In the genomic region with DNA sequence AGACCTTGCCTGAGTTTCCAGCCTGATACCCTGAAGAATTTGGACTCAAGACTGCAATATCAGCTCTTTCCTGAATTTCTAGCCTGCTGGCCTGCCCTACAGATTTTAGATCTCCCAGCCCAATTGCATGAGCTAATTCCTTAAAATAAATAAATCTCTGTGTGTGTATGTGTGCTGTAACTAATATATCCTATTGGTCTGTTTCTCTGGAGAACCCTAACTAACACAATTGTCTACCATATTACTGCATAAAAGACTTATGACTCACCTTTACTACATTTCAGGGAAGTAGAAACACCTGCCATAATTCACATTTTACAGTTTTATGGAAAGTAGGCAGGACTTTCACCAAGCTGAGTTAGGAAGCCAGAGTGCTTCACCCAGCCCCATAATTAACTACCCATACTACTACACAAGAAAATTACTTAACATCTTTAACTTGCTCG, we compare ENCODE assay signal across 1 cellular context.
A peak's percentile ranks its signal among the peaks of the same experiment; 100 is the strongest.
TF ChIP-seq lines count a peak whose summit lies in the region.

No MANE protein-coding gene starts in this region.

TF ChIP-seq in HEK293, 187 proteins besides CTCF, POLR2A, EP300 and RAD21 (continued from another document and continues in another):
- TF ChIP-seq ZNF571 (tag by site-specific recombination; IDR thresholded peaks at IDR 0.05) (no peak), ZNF2 (tag by site-specific recombination; IDR thresholded peaks at IDR 0.05) (no peak), FEZF1 (tag by site-specific recombination; IDR thresholded peaks at IDR 0.05) (no peak), ZNF704 (tag by site-specific recombination; IDR thresholded peaks at IDR 0.05) (no peak), ZNF16 (tag by site-specific recombination; IDR thresholded peaks at IDR 0.05; ENCODE audit: low read depth) (no peak), ZNF777 (tag by site-specific recombination; IDR thresholded peaks at IDR 0.05; ENCODE audit: borderline replicate concordance) (no peak), ZBTB17 (tag by site-specific recombination; IDR thresholded peaks at IDR 0.05) (peak; percentile 12; the same call in 1 of the 2 replicates), ZNF510 (tag by site-specific recombination; IDR thresholded peaks at IDR 0.05; ENCODE audit: insufficient replicate concordance) (no peak), ZNF214 (tag by site-specific recombination; IDR thresholded peaks at IDR 0.05; ENCODE audit: borderline replicate concordance) (no peak), ZXDB (tag by site-specific recombination; IDR thresholded peaks at IDR 0.05) (0 out of 2 replicates have a peak, but pooled peaks have one; percentile 15), ZNF10 (tag by site-specific recombination; IDR thresholded peaks at IDR 0.05) (peak; percentile 40; the same call in 1 of the 2 replicates), SP7 (tag by site-specific recombination; IDR thresholded peaks at IDR 0.05) (peak; percentile 95), SCRT1 (tag by site-specific recombination; IDR thresholded peaks at IDR 0.05; ENCODE audit: borderline replicate concordance) (no peak), ZNF654 (tag by site-specific recombination; IDR thresholded peaks at IDR 0.05; ENCODE audit: low read depth) (no peak; the same call in 1 of the 2 replicates), ZNF670 (tag by site-specific recombination; IDR thresholded peaks at IDR 0.05; ENCODE audit: low read depth) (no peak), ZNF837 (tag by site-specific recombination; IDR thresholded peaks at IDR 0.05) (no peak), ZNF114 (tag by site-specific recombination; IDR thresholded peaks at IDR 0.05) (no peak), BCL11A (tag by site-specific recombination; IDR thresholded peaks at IDR 0.05; ENCODE audit: low read depth) (peak; percentile 38; the same call in 1 of the 2 replicates), ZNF248 (tag by site-specific recombination; IDR thresholded peaks at IDR 0.05) (no peak), ZNF148 (tag by site-specific recombination; IDR thresholded peaks at IDR 0.05; ENCODE audit: borderline replicate concordance) (no peak), PRDM6 (tag by site-specific recombination; IDR thresholded peaks at IDR 0.05) (peak; percentile 91), GFI1B (tag by site-specific recombination; IDR thresholded peaks at IDR 0.05) (peak; percentile 83), ZNF302 (tag by site-specific recombination; IDR thresholded peaks at IDR 0.05; ENCODE audit: low read depth) (no peak), ZNF19 (tag by site-specific recombination; IDR thresholded peaks at IDR 0.05; ENCODE audit: low read depth) (no peak), ZNF514 (tag by site-specific recombination; IDR thresholded peaks at IDR 0.05) (no peak), ZNF830 (tag by site-specific recombination; IDR thresholded peaks at IDR 0.05; ENCODE audit: low read depth) (no peak), ZNF274 (IDR thresholded peaks at IDR 0.05; ENCODE audit: low read length) (no peak), ZNF274 (tag by site-specific recombination; IDR thresholded peaks at IDR 0.05; ENCODE audit: borderline replicate concordance) (no peak), PRDM1 (tag by site-specific recombination; IDR thresholded peaks at IDR 0.05) (peak; percentile 47; the same call in 1 of the 2 replicates), ZNF184 (tag by site-specific recombination; IDR thresholded peaks at IDR 0.05) (0 out of 2 replicates have a peak, but pooled peaks have one; percentile 45), SP2 (tag by site-specific recombination; IDR thresholded peaks at IDR 0.05) (peak; percentile 45; the same call in 1 of the 2 replicates), REPIN1 (tag by site-specific recombination; IDR thresholded peaks at IDR 0.05; ENCODE audit: low read depth) (no peak), HOXD13 (CRISPR knock-in tag; IDR thresholded peaks at IDR 0.05; ENCODE audit: borderline replicate concordance) (no peak), INSM2 (tag by site-specific recombination; IDR thresholded peaks at IDR 0.05) (peak; percentile 78), ZNF529 (tag by site-specific recombination; IDR thresholded peaks at IDR 0.05; ENCODE audit: insufficient replicate concordance) (no peak), ZNF366 (tag by site-specific recombination; conservative IDR thresholded peaks at IDR 0.05) (peak; percentile 83), WT1 (tag by site-specific recombination; IDR thresholded peaks at IDR 0.05) (no peak), IKZF3 (tag by site-specific recombination; IDR thresholded peaks at IDR 0.05) (no peak), ZNF843 (tag by site-specific recombination; IDR thresholded peaks at IDR 0.05) (no peak), KLF7 (tag by site-specific recombination; IDR thresholded peaks at IDR 0.05; ENCODE audit: borderline replicate concordance) (no peak), ZNF623 (tag by site-specific recombination; IDR thresholded peaks at IDR 0.05) (no peak), OSR2 (tag by site-specific recombination; IDR thresholded peaks at IDR 0.05) (peak; percentile 76), ZNF169 (tag by site-specific recombination; IDR thresholded peaks at IDR 0.05) (no peak), ZNF549 (tag by site-specific recombination; IDR thresholded peaks at IDR 0.05) (no peak), ZNF394 (tag by site-specific recombination; IDR thresholded peaks at IDR 0.05; ENCODE audit: borderline replicate concordance) (peak; percentile 50; the same call in 1 of the 2 replicates), ZFP41 (tag by site-specific recombination; IDR thresholded peaks at IDR 0.05; ENCODE audit: borderline replicate concordance) (no peak), ZNF223 (tag by site-specific recombination; IDR thresholded peaks at IDR 0.05) (no peak), ZNF324 (tag by site-specific recombination; IDR thresholded peaks at IDR 0.05) (no peak), ZNF335 (tag by site-specific recombination; conservative IDR thresholded peaks at IDR 0.05) (0 out of 2 replicates have a peak, but pooled peaks have one; percentile 20)
- TF ChIP-seq, protein P1, sequence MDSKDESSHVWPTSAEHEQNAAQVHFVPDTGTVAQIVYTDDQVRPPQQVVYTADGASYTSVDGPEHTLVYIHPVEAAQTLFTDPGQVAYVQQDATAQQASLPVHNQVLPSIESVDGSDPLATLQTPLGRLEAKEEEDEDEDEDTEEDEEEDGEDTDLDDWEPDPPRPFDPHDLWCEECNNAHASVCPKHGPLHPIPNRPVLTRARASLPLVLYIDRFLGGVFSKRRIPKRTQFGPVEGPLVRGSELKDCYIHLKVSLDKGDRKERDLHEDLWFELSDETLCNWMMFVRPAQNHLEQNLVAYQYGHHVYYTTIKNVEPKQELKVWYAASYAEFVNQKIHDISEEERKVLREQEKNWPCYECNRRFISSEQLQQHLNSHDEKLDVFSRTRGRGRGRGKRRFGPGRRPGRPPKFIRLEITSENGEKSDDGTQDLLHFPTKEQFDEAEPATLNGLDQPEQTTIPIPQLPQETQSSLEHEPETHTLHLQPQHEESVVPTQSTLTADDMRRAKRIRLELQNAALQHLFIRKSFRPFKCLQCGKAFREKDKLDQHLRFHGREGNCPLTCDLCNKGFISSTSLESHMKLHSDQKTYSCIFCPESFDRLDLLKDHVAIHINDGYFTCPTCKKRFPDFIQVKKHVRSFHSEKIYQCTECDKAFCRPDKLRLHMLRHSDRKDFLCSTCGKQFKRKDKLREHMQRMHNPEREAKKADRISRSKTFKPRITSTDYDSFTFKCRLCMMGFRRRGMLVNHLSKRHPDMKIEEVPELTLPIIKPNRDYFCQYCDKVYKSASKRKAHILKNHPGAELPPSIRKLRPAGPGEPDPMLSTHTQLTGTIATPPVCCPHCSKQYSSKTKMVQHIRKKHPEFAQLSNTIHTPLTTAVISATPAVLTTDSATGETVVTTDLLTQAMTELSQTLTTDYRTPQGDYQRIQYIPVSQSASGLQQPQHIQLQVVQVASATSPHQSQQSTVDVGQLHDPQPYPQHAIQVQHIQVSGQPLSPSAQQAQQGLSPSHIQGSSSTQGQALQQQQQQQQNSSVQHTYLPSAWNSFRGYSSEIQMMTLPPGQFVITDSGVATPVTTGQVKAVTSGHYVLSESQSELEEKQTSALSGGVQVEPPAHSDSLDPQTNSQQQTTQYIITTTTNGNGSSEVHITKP (tag by site-specific recombination; IDR thresholded peaks at IDR 0.05) = peak; percentile 32; the same call in 1 of the 2 replicates
- TF ChIP-seq, protein P2, sequence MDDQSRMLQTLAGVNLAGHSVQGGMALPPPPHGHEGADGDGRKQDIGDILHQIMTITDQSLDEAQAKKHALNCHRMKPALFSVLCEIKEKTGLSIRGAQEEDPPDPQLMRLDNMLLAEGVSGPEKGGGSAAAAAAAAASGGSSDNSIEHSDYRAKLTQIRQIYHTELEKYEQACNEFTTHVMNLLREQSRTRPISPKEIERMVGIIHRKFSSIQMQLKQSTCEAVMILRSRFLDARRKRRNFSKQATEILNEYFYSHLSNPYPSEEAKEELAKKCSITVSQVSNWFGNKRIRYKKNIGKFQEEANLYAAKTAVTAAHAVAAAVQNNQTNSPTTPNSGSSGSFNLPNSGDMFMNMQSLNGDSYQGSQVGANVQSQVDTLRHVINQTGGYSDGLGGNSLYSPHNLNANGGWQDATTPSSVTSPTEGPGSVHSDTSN (CRISPR knock-in tag; IDR thresholded peaks at IDR 0.05) = no peak
- TF ChIP-seq, protein P3, sequence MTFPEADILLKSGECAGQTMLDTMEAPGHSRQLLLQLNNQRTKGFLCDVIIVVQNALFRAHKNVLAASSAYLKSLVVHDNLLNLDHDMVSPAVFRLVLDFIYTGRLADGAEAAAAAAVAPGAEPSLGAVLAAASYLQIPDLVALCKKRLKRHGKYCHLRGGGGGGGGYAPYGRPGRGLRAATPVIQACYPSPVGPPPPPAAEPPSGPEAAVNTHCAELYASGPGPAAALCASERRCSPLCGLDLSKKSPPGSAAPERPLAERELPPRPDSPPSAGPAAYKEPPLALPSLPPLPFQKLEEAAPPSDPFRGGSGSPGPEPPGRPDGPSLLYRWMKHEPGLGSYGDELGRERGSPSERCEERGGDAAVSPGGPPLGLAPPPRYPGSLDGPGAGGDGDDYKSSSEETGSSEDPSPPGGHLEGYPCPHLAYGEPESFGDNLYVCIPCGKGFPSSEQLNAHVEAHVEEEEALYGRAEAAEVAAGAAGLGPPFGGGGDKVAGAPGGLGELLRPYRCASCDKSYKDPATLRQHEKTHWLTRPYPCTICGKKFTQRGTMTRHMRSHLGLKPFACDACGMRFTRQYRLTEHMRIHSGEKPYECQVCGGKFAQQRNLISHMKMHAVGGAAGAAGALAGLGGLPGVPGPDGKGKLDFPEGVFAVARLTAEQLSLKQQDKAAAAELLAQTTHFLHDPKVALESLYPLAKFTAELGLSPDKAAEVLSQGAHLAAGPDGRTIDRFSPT (tag by site-specific recombination; IDR thresholded peaks at IDR 0.05) = no peak
- TF ChIP-seq, protein P4, sequence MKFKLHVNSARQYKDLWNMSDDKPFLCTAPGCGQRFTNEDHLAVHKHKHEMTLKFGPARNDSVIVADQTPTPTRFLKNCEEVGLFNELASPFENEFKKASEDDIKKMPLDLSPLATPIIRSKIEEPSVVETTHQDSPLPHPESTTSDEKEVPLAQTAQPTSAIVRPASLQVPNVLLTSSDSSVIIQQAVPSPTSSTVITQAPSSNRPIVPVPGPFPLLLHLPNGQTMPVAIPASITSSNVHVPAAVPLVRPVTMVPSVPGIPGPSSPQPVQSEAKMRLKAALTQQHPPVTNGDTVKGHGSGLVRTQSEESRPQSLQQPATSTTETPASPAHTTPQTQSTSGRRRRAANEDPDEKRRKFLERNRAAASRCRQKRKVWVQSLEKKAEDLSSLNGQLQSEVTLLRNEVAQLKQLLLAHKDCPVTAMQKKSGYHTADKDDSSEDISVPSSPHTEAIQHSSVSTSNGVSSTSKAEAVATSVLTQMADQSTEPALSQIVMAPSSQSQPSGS (tag by site-specific recombination; IDR thresholded peaks at IDR 0.05; ENCODE audit: low read depth) = no peak
